ENCODE assay signal across 21 cellular contexts in the genomic region with DNA sequence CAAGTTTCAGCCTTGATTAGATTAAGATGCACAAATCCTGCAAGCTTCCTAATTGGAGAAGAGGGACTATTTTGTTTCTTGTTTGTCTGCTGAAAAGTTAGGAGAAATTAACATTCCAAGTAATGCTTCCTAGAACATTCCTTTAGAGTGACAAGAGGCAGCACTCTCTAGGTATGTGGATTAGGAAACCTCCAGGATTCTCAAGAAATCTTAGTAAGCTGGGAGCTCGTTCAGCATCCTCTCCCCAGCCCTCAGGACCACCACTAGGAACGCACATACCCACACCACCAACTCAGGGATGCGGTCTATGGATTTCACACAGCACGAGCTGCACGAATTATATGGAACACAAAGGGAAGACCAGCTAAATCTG. TPM values are rescaled to one million over a fixed set of nuclear protein-coding genes. Genes with fewer than 3 reads are reported as not detected.
DNase-seq lines count a peak whose midpoint lies in the region; ATAC-seq and TF ChIP-seq lines count a peak whose summit lies in the region.
"Had no signal": no experiment of that assay in that cellular context is flagged by ENCODE, and none has a peak within 500 bp of the region (broad histone marks: within the 10 kb centered on the region; RNA-seq: fewer than 3 reads in every experiment).

No MANE protein-coding gene starts in this region.

- no peak overlapping the region for H2BK5ac ChIP-seq in trophoblast cell (ENCODE audit: low read depth, low read length, poor library complexity)

- no peak overlapping the region for H3K4me3 ChIP-seq in BJ (ENCODE audit: low read depth, low read length)
- no peak overlapping the region for H3K4me3 ChIP-seq in fibroblast of mammary gland (ENCODE audit: control insufficient read depth, low read depth, low read length)
- no peak overlapping the region for H3K4me3 ChIP-seq in trophoblast cell (ENCODE audit: low read depth, low read length)
- H3K4me3 ChIP-seq: BLaER1, GM12878, GM23338, SK-N-MC had no signal

- H3K9ac ChIP-seq in trophoblast cell (ENCODE audit: low read length): no peak overlapping the region
- H3K9ac ChIP-seq: BLaER1 had no signal

- no peak overlapping the region for H4K8ac ChIP-seq in trophoblast cell (ENCODE audit: low read depth, low read length)

- no peaks in the 10 kb centered on the region for H3K79me2 ChIP-seq in trophoblast cell (ENCODE audit: control insufficient read depth, insufficient read depth, low read length, poor library complexity)

- no peak overlapping the region for H3K4me3 Mint-ChIP-seq in activated CD8-positive, alpha-beta memory T cell treated with anti-CD3 and anti-CD28 coated beads, Interleukin-2, amount 10 ng/mL, durations not matched to agents 7 days and 5 days
- H3K4me3 Mint-ChIP-seq: GM23338 had no signal

- H4K12ac ChIP-seq in trophoblast cell (ENCODE audit: low read depth, low read length): no peak overlapping the region

- no peak for ATAC-seq in activated CD8-positive, alpha-beta memory T cell treated with anti-CD3 and anti-CD28 coated beads, Interleukin-2, amount 10 ng/mL, durations not matched to agents 7 days and 5 days
- no peak for ATAC-seq in HG03175 (IDR thresholded peaks at IDR 0.05; ENCODE audit: unreplicated experiment)
- ATAC-seq: GM12878, GM23338, HepG2, Panc1, Right ventricle myocardium inferior had no signal

- H3K27me3 Mint-ChIP-seq in activated CD8-positive, alpha-beta memory T cell treated with anti-CD3 and anti-CD28 coated beads, Interleukin-2, amount 10 ng/mL, durations not matched to agents 7 days and 5 days: no peaks in the 10 kb centered on the region

- no peak overlapping the region for H3K18ac ChIP-seq in trophoblast cell (ENCODE audit: low read length)

- H3K4ac ChIP-seq in trophoblast cell (ENCODE audit: low read depth, low read length): no peak overlapping the region

- no CpG with 5 or more reads among the region's 5 CpGs for WGBS in trophoblast cell (ENCODE audit: extremely low coverage, insufficient coverage, insufficient read length)

- no peak overlapping the region for H3K4me2 ChIP-seq in trophoblast cell (ENCODE audit: low read length)
- H3K4me2 ChIP-seq: BLaER1, GM23338 had no signal

- no peak overlapping the region for H2AFZ ChIP-seq in trophoblast cell (ENCODE audit: insufficient read depth, low read length, poor library complexity)
- H2AFZ ChIP-seq: GM23338 had no signal

- H3K27ac ChIP-seq in VCaP (peak overlapping the region; percentile 11; the same call in 1 of the 2 replicates), trophoblast cell (ENCODE audit: low read depth, low read length) (no peak overlapping the region)
- H3K27ac ChIP-seq: BLaER1, SK-N-MC had no signal

- H3K9me3 Mint-ChIP-seq in activated CD8-positive, alpha-beta memory T cell treated with anti-CD3 and anti-CD28 coated beads, Interleukin-2, amount 10 ng/mL, durations not matched to agents 7 days and 5 days (ENCODE audit: low read depth): no peaks in the 10 kb centered on the region

- H2BK12ac ChIP-seq in trophoblast cell (ENCODE audit: low read length): no peak overlapping the region

- no peak for TF ChIP-seq CTCF in BJ (IDR thresholded peaks at IDR 0.05; ENCODE audit: insufficient read depth, low read depth, low read length)
- TF ChIP-seq CTCF in VCaP (conservative IDR thresholded peaks at IDR 0.05): no peak
- no peak for TF ChIP-seq CTCF in fibroblast of mammary gland (conservative IDR thresholded peaks at IDR 0.05; ENCODE audit: control insufficient read depth, insufficient read depth, low read depth, low read length)
- no peak for TF ChIP-seq CTCF in GM20000 (IDR thresholded peaks at IDR 0.05; ENCODE audit: extremely low read depth, missing control alignments)

- peaks cover 6% of the 10 kb centered on the region for H3K9me3 ChIP-seq in trophoblast cell (ENCODE audit: insufficient read depth, low read depth, low read length)
- H3K9me3 ChIP-seq: BLaER1 had no signal

- H3K4me1 ChIP-seq in trophoblast cell (ENCODE audit: control insufficient read depth in 1 of 2, insufficient read depth in 2 of 2, low read length in 2 of 2): no peaks in the 10 kb centered on the region
- H3K4me1 ChIP-seq: BLaER1 had no signal

- DNase-seq in BJ (ENCODE audit: low read depth) (peak; percentile 15), fibroblast of mammary gland (ENCODE audit: low read depth) (peak; percentile 15), trophoblast cell (peak; percentile 7 to 77), NCI-H82 treated with DMSO at 0.1 percent for 48 hours (lab: John Stamatoyannopoulos, UW; ENCODE audit: unreplicated experiment) (no peak), GM20000 (ENCODE audit: low spot score) (no peak)
- DNase-seq in activated CD8-positive, alpha-beta memory T cell treated with anti-CD3 and anti-CD28 coated beads, Interleukin-2, amount 10 ng/mL, durations not matched to agents 7 days and 5 days: no peak
- DNase-seq: DMS 273 treated with DMSO at 0.1 percent for 48 hours, NCI-H1105 treated with DMSO at 0.1 percent for 48 hours, NCI-H187 treated with DMSO at 0.1 percent for 48 hours, NCI-H2171, NCI-H446 treated with DMSO at 0.1 percent for 48 hours, NCI-H774 had no signal

- no peaks in the 10 kb centered on the region for H3K4me1 Mint-ChIP-seq in activated CD8-positive, alpha-beta memory T cell treated with anti-CD3 and anti-CD28 coated beads, Interleukin-2, amount 10 ng/mL, durations not matched to agents 7 days and 5 days
- H3K4me1 Mint-ChIP-seq: GM23338 had no signal

- H3K27ac Mint-ChIP-seq in activated CD8-positive, alpha-beta memory T cell treated with anti-CD3 and anti-CD28 coated beads, Interleukin-2, amount 10 ng/mL, durations not matched to agents 7 days and 5 days: no peak overlapping the region
- H3K27ac Mint-ChIP-seq: GM23338 had no signal

- no peaks in the 10 kb centered on the region for H3K79me1 ChIP-seq in trophoblast cell (ENCODE audit: low read length)

- CTCF ChIA-PET in BJ (lab: Yijun Ruan, JAX): no interaction called here
- CTCF ChIA-PET in activated CD8-positive, alpha-beta memory T cell treated with anti-CD3 and anti-CD28 coated beads, Interleukin-2, amount 10 ng/mL, durations not matched to agents 7 days and 5 days (lab: Charles Lee): no interaction called here

- peaks cover 4% of the 10 kb centered on the region; the same call in 1 of the 2 replicates for H3K36me3 ChIP-seq in BJ (ENCODE audit: control insufficient read depth, insufficient read depth, low read length)
- peaks cover 25 to 50% of the 10 kb centered on the region in 2 experiments for H3K36me3 ChIP-seq in trophoblast cell (ENCODE audit: control insufficient read depth in 1 of 2, insufficient read depth in 2 of 2, low read length in 2 of 2)

- H4K91ac ChIP-seq in trophoblast cell (ENCODE audit: low read depth, low read length): no peak overlapping the region

- no peak overlapping the region for H2BK120ac ChIP-seq in trophoblast cell (ENCODE audit: insufficient read depth, low read length, poor library complexity)

- no peak overlapping the region for H3K23ac ChIP-seq in trophoblast cell (ENCODE audit: low read length)

- H3K14ac ChIP-seq in trophoblast cell (ENCODE audit: low read length): no peak overlapping the region

- no peaks in the 10 kb centered on the region for H3K27me3 ChIP-seq in BJ (ENCODE audit: control insufficient read depth, insufficient read depth, low read length)
- no peaks in the 10 kb centered on the region for H3K27me3 ChIP-seq in trophoblast cell (ENCODE audit: insufficient read depth, low read length)
- H3K27me3 ChIP-seq: BLaER1 had no signal

- peaks cover 59% of the 10 kb centered on the region for H3K36me3 Mint-ChIP-seq in activated CD8-positive, alpha-beta memory T cell treated with anti-CD3 and anti-CD28 coated beads, Interleukin-2, amount 10 ng/mL, durations not matched to agents 7 days and 5 days

- POLR2A ChIA-PET in BJ (lab: Charles Lee): no interaction called here

- no peak overlapping the region for H2AK5ac ChIP-seq in trophoblast cell (ENCODE audit: low read length)

RNA-seq across cellular contexts. Expression of gene NCAPD3, which starts 52.9 kb away (rescaled TPM):
- polyA plus RNA-seq in BJ (2011; rRNA removed): 17.6 and 18.1 TPM in 2 replicates
- 15.0 and 23.3 TPM in 2 replicates for polyA minus RNA-seq in BJ (2011; rRNA and poly(A)+ RNA removed)
- polyA plus RNA-seq in trophoblast cell (2013): 12.2 and 12.7 TPM in 2 replicates
- total RNA-seq in activated CD8-positive, alpha-beta memory T cell treated with anti-CD3 and anti-CD28 coated beads, Interleukin-2, amount 10 ng/mL, durations not matched to agents 7 days and 5 days: 100 to 1,000 TPM; 123 to 143 TPM

RNA-seq across cellular contexts. Expression of gene VPS26B, which starts 53.6 kb away (rescaled TPM):
- 44.6 and 48.8 TPM in 2 replicates for polyA plus RNA-seq in BJ (2011; rRNA removed)
- 34.5 and 45.9 TPM in 2 replicates for polyA minus RNA-seq in BJ (2011; rRNA and poly(A)+ RNA removed)
- polyA plus RNA-seq in trophoblast cell (2013): 21.9 and 22.7 TPM in 2 replicates
- 10 to 100 TPM; 52.6 to 69.8 TPM for total RNA-seq in activated CD8-positive, alpha-beta memory T cell treated with anti-CD3 and anti-CD28 coated beads, Interleukin-2, amount 10 ng/mL, durations not matched to agents 7 days and 5 days

Comparison
In these comparisons a context has a peak if more than half of its experiments do, and no peak if none do; other contexts are left out.
1. DNase-seq: peak in BJ (single experiment), fibroblast of mammary gland (single experiment) and trophoblast cell (2 of 2); none in activated CD8-positive, alpha-beta memory T cell treated with anti-CD3 and anti-CD28 coated beads, Interleukin-2, amount 10 ng/mL, durations not matched to agents 7 days and 5 days (single experiment), NCI-H82 treated with DMSO at 0.1 percent for 48 hours (single experiment) and GM20000 (single experiment).